Comparison of ENCODE assay signal across 8 cellular contexts in genomic region chr3:37967252-37967881, GRCh38. TPM values are rescaled to one million over a fixed set of nuclear protein-coding genes. Genes with fewer than 3 reads are reported as not detected.
A peak's percentile ranks its signal among the peaks of the same experiment; 100 is the strongest.
DNase-seq lines count a peak whose midpoint lies in the region; ATAC-seq, FAIRE-seq and TF ChIP-seq lines count a peak whose summit lies in the region.

No MANE protein-coding gene starts in this region.

- no peak overlapping the region for H3K27ac ChIP-seq in foreskin keratinocyte

- TF ChIP-seq CTCF in foreskin keratinocyte (conservative IDR thresholded peaks at IDR 0.05) (peak; percentile 80), osteocyte (IDR thresholded peaks at IDR 0.05) (peak; percentile 88)

- no peaks in the 10 kb centered on the region for H3K27me3 Mint-ChIP-seq in osteocyte (ENCODE audit: unreplicated experiment)

- FAIRE-seq in urothelium cell line (lab: Jason Lieb, UNC), result no peak

- H3K4me3 Mint-ChIP-seq in osteocyte (ENCODE audit: unreplicated experiment), result no peak overlapping the region

- H3K36me3 Mint-ChIP-seq in osteocyte (ENCODE audit: unreplicated experiment), result peaks cover 17% of the 10 kb centered on the region

- no peaks in the 10 kb centered on the region for H3K27me3 ChIP-seq in foreskin keratinocyte

- H3K27ac Mint-ChIP-seq in osteocyte (ENCODE audit: unreplicated experiment), result peak overlapping the region; percentile 31

- peaks cover 48% of the 10 kb centered on the region for H3K4me1 Mint-ChIP-seq in osteocyte (ENCODE audit: unreplicated experiment)

- DNase-seq in NCI-H510A treated with DMSO at 0.1 percent for 48 hours (lab: John Stamatoyannopoulos, UW) (peak; percentile 15), NCI-H510A (lab: John Stamatoyannopoulos, UW) (no peak), OCI-M1 (lab: John Stamatoyannopoulos, UW) (peak; percentile 55), activated T-helper 1 cell treated with Interleukin-2 at 50 U/mL for 16 hours (ENCODE audit: low read depth) (peak; percentile 19), foreskin keratinocyte (peak in 1 of 2 donors; percentile 28), osteocyte (ENCODE audit: extremely low spot score, unreplicated experiment) (no peak), urothelium cell line (ENCODE audit: low spot score) (peak; percentile 66)

- no peaks in the 10 kb centered on the region for H3K9me3 Mint-ChIP-seq in osteocyte (ENCODE audit: unreplicated experiment)

- H3K4me1 ChIP-seq in foreskin keratinocyte, result peaks cover 7% of the 10 kb centered on the region

- ATAC-seq in HG02870 (IDR thresholded peaks at IDR 0.05; ENCODE audit: unreplicated experiment) (peak; percentile 70), foreskin keratinocyte (peak; percentile 88)

RNA-seq across cellular contexts. Expression of gene VILL, which starts 23.2 kb away (rescaled TPM):
- total RNA-seq in foreskin keratinocyte (3.7 and 3.8 TPM in 2 replicates), osteocyte (2.3 and 2.7 TPM in 2 replicates)
- polyA plus RNA-seq in foreskin keratinocyte, result 3.1 and 3.4 TPM in 2 replicates

Comparison
In these comparisons a context has a peak if more than half of its experiments do, and no peak if none do; other contexts are left out.
1. DNase-seq: peak in NCI-H510A treated with DMSO at 0.1 percent for 48 hours (single experiment), OCI-M1 (single experiment), activated T-helper 1 cell treated with Interleukin-2 at 50 U/mL for 16 hours (single experiment) and urothelium cell line (single experiment); none in NCI-H510A (single experiment) and osteocyte (single experiment).